10 cellular contexts compared by ENCODE assay signal in the genomic region with DNA sequence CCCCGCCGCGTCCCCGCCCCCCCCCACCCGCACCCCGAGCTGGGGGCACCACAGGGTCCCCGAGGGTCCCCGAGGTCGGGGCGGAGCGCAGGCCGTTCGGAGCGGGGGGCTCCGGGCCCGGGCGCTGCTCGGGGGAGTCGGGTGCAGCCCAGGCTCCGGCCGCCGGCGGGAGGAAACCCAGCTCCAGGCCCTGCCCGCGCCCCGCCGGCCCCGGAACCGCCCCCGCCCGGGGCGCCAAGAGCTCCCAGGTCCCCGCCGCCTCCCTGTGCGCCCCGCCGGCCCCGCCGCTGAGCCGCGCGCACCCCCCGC. TPM values are rescaled to one million over a fixed set of nuclear protein-coding genes. Genes with fewer than 3 reads are reported as not detected.
DNase-seq lines count a peak whose midpoint lies in the region; ATAC-seq and TF ChIP-seq lines count a peak whose summit lies in the region.
"Had no signal": no experiment of that assay in that cellular context is flagged by ENCODE, and none has a peak within 500 bp of the region (broad histone marks: within the 10 kb centered on the region; RNA-seq: fewer than 3 reads in every experiment).

No MANE protein-coding gene starts in this region.

- peak overlapping the region; percentile 67 for H3K4me2 ChIP-seq in DND-41 (ENCODE audit: insufficient read depth, low read length)

- WGBS in psoas muscle, 3 donors: 0 to 1% (median 0%) methylated on average over 9 to 43 of the region's 43 CpGs

- DNase-seq in DND-41: no peak
- no peak for DNase-seq in choroid plexus epithelial cell (ENCODE audit: low read depth)
- DNase-seq in psoas muscle: no peak
- DNase-seq in pons (ENCODE audit: low spot score): no peak
- DNase-seq in T-helper 2 cell treated with Interferon-gamma antibody and Interleukin-4, amounts not matched to agents 5 μg/mL and 100 μg/mL, for 36 hours (ENCODE audit: low spot score): no peak
- no peak for DNase-seq in HFFc6

- ATAC-seq in DND-41 (ENCODE audit: insufficient read depth, low read depth): peak; percentile 60; the same call in 2 of the 3 replicates
- peak; percentile 11 for ATAC-seq in HG03342 (IDR thresholded peaks at IDR 0.05; ENCODE audit: unreplicated experiment)
- peak in 1 of 4 donors; percentile 12 for ATAC-seq in psoas muscle
- ATAC-seq in HG02678 (IDR thresholded peaks at IDR 0.05; ENCODE audit: unreplicated experiment): no peak

- H3K27ac Mint-ChIP-seq in T-helper 2 cell treated with Interferon-gamma antibody and Interleukin-4, amounts not matched to agents 5 μg/mL and 100 μg/mL, for 36 hours: no peak overlapping the region
- no peak overlapping the region for H3K27ac Mint-ChIP-seq in HFFc6
- H3K27ac Mint-ChIP-seq: activated naive CD8-positive, alpha-beta T cell treated with anti-CD3 and anti-CD28 coated beads, Interleukin-2, amount 50 U/mL, for 24 hours had no signal

- H2AFZ ChIP-seq in DND-41 (ENCODE audit: low read depth, low read length): no peak overlapping the region; the same call in 1 of the 2 replicates

- TF ChIP-seq CTCF in DND-41 (IDR thresholded peaks at IDR 0.05; ENCODE audit: borderline replicate concordance, extremely low read depth, low read length, poor library complexity, severe bottlenecking) (no peak), choroid plexus epithelial cell (conservative IDR thresholded peaks at IDR 0.05; ENCODE audit: low read depth, low read length) (no peak), psoas muscle (IDR thresholded peaks at IDR 0.05) (no peak), HFFc6 (IDR thresholded peaks at IDR 0.05) (no peak)

- H3K4me3 ChIP-seq in DND-41 (ENCODE audit: low read depth in 1 of 2, low read length in 2 of 2) (peak overlapping the region in 1 of 2 experiments; percentile 49; a peak in 2 of 4 replicates), choroid plexus epithelial cell (ENCODE audit: low read depth, low read length) (peak overlapping the region; percentile 14), psoas muscle (peak overlapping the region; percentile 59)

- H4K20me1 ChIP-seq in DND-41 (ENCODE audit: insufficient read depth, low read length): peaks cover 10% of the 10 kb centered on the region; the same call in 1 of the 2 replicates

- no peak overlapping the region for H3K4me3 Mint-ChIP-seq in T-helper 2 cell treated with Interferon-gamma antibody and Interleukin-4, amounts not matched to agents 5 μg/mL and 100 μg/mL, for 36 hours
- H3K4me3 Mint-ChIP-seq in HFFc6: no peak overlapping the region

- no peaks in the 10 kb centered on the region for H3K36me3 ChIP-seq in DND-41 (ENCODE audit: insufficient read depth, low read length)
- no peaks in the 10 kb centered on the region for H3K36me3 ChIP-seq in psoas muscle (ENCODE audit: insufficient read depth in 1 of 2, low read depth in 1 of 2)

- H3K9me3 Mint-ChIP-seq in T-helper 2 cell treated with Interferon-gamma antibody and Interleukin-4, amounts not matched to agents 5 μg/mL and 100 μg/mL, for 36 hours: peaks cover 4% of the 10 kb centered on the region
- peaks cover 5% of the 10 kb centered on the region; the same call in 1 of the 2 replicates for H3K9me3 Mint-ChIP-seq in HFFc6
- H3K9me3 Mint-ChIP-seq: stimulated activated naive CD8-positive, alpha-beta T cell treated with anti-CD3 and anti-CD28 coated beads, Interleukin-15, Interleukin-2, amounts not matched to agents 100 ng/mL and 50 ng/mL, for 24 hours had no signal

- H3K79me2 ChIP-seq in DND-41 (ENCODE audit: insufficient read depth, low read length): no peaks in the 10 kb centered on the region

- H3K4me1 Mint-ChIP-seq in T-helper 2 cell treated with Interferon-gamma antibody and Interleukin-4, amounts not matched to agents 5 μg/mL and 100 μg/mL, for 36 hours (ENCODE audit: low read depth): peaks cover 5% of the 10 kb centered on the region
- H3K4me1 Mint-ChIP-seq in HFFc6 (ENCODE audit: low read depth): peaks cover 22% of the 10 kb centered on the region

- H3K27ac ChIP-seq in DND-41 (ENCODE audit: low read length) (no peak overlapping the region), psoas muscle (peak overlapping the region; percentile 58)

- H3K36me3 Mint-ChIP-seq in T-helper 2 cell treated with Interferon-gamma antibody and Interleukin-4, amounts not matched to agents 5 μg/mL and 100 μg/mL, for 36 hours (ENCODE audit: low read depth): peaks cover 3% of the 10 kb centered on the region
- H3K36me3 Mint-ChIP-seq in HFFc6 (ENCODE audit: low read depth): no peaks in the 10 kb centered on the region

- intact Hi-C loops in psoas muscle (cut with DNase I): loop anchor here (2.0 to 5.0 kb wide), 3 partner anchors 221 to 241 kb away; no protein-coding TSS in a partner anchor

- H3K4me1 ChIP-seq in DND-41 (ENCODE audit: insufficient read depth, low read length) (peaks cover 10% of the 10 kb centered on the region), psoas muscle (no peaks in the 10 kb centered on the region)

- peaks cover 29% of the 10 kb centered on the region for H3K27me3 Mint-ChIP-seq in T-helper 2 cell treated with Interferon-gamma antibody and Interleukin-4, amounts not matched to agents 5 μg/mL and 100 μg/mL, for 36 hours (ENCODE audit: low read depth)
- peaks cover 11% of the 10 kb centered on the region for H3K27me3 Mint-ChIP-seq in HFFc6 (ENCODE audit: insufficient read depth)

- H3K9ac ChIP-seq in DND-41 (ENCODE audit: low read depth, low read length): peak overlapping the region; percentile 43; the same call in 1 of the 2 replicates

- no peaks in the 10 kb centered on the region for H3K9me3 ChIP-seq in DND-41 (ENCODE audit: insufficient read depth, low read length, severe bottlenecking)
- H3K9me3 ChIP-seq in psoas muscle: no peaks in the 10 kb centered on the region

- H3K27me3 ChIP-seq in DND-41 (ENCODE audit: insufficient read depth, low read length, poor library complexity) (peaks cover 17% of the 10 kb centered on the region), psoas muscle (ENCODE audit: insufficient read depth in 3 of 3, low read length in 2 of 3) (peaks cover 0 to 44% (median 0%) of the 10 kb centered on the region in 3 donors)

RNA-seq across cellular contexts. Expression of a gene that starts 33.2 kb away (rescaled TPM):
- total RNA-seq in psoas muscle: 10 to 100 TPM in 1 of 4 donors, 1 to 10 TPM in 3; 5.7 to 18.5 (median 9.8) TPM
- polyA plus RNA-seq in psoas muscle: 10 to 100 TPM in 1 of 3 donors, 1 to 10 TPM in 2; 3.7 to 11.8 (median 6.3) TPM
- 1 to 10 TPM; 1.4 to 2.4 (median 2.0) TPM for total RNA-seq in HFFc6 (2021; fragmentation: NEBNext Ultra II Directional; extraction: Animal tissue kit (Norgen Biotek cat#: 25700))

RNA-seq across cellular contexts. Expression of a gene that starts 59.9 kb away (rescaled TPM):
- total RNA-seq in psoas muscle: 10 to 100 TPM; 10.8 to 21.8 (median 13.3) TPM
- polyA plus RNA-seq in psoas muscle: 1 to 10 TPM; 6.0 to 8.4 (median 7.3) TPM
- 10 to 100 TPM; 73.8 to 87.2 (median 79.5) TPM for total RNA-seq in HFFc6 (2021; fragmentation: NEBNext Ultra II Directional; extraction: Animal tissue kit (Norgen Biotek cat#: 25700))
